In the genomic region with DNA sequence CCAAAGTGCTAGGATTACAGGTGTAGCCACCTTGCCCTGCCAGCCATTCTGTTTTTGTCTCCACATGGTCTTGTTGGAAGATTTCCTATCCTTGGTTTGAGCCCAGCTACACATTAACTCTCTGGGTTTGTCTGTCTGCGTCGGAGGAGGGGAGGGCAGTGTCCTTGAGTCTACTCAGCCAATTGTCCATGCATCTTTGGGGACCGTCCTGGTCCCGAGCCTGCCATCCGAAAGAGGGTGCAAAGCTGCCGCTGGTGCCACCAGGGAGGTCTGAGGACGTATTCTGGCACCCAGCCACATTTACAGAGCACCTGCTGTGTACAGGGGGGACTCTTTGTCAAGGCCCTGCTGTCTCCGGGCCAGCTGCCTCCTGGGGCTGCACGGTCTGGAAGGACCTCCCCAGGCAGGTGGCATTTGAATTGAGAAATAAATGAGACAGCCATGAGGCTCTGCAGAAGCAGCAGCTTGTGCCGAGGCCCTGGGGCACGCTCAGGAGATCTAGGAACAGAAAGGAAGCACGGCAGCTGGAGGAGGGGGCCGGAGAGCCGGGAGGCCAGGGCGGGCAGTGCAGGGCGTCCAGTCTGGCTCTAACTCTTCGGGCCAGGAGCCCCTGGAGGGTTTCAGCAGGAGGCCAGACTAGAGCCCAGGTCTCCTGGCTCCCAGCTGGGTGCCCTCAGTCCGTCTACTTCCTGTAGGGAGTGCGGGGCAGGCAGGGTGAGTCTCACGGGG, we compare ENCODE assay signal across 1 cellular context.
A peak's percentile ranks its signal among the peaks of the same experiment; 100 is the strongest.
TF ChIP-seq lines count a peak whose summit lies in the region.

No MANE protein-coding gene starts in this region.

TF ChIP-seq in HepG2, 621 proteins besides CTCF, POLR2A, EP300 and RAD21 (continued from another document and continues in another):
- TF ChIP-seq, protein P1, sequence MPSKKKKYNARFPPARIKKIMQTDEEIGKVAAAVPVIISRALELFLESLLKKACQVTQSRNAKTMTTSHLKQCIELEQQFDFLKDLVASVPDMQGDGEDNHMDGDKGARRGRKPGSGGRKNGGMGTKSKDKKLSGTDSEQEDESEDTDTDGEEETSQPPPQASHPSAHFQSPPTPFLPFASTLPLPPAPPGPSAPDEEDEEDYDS (CRISPR knock-in tag; IDR thresholded peaks at IDR 0.05): no peak
- no peak for TF ChIP-seq ZNF343 (CRISPR knock-in tag; IDR thresholded peaks at IDR 0.05)
- TF ChIP-seq SATB2 (CRISPR knock-in tag; IDR thresholded peaks at IDR 0.05): no peak
- no peak for TF ChIP-seq ATRX (CRISPR knock-in tag; IDR thresholded peaks at IDR 0.05; ENCODE audit: borderline replicate concordance)
- no peak for TF ChIP-seq ZFP36 (IDR thresholded peaks at IDR 0.05; ENCODE audit: borderline replicate concordance, low read depth, low read length, partially characterized antibody)
- TF ChIP-seq, protein P2, sequence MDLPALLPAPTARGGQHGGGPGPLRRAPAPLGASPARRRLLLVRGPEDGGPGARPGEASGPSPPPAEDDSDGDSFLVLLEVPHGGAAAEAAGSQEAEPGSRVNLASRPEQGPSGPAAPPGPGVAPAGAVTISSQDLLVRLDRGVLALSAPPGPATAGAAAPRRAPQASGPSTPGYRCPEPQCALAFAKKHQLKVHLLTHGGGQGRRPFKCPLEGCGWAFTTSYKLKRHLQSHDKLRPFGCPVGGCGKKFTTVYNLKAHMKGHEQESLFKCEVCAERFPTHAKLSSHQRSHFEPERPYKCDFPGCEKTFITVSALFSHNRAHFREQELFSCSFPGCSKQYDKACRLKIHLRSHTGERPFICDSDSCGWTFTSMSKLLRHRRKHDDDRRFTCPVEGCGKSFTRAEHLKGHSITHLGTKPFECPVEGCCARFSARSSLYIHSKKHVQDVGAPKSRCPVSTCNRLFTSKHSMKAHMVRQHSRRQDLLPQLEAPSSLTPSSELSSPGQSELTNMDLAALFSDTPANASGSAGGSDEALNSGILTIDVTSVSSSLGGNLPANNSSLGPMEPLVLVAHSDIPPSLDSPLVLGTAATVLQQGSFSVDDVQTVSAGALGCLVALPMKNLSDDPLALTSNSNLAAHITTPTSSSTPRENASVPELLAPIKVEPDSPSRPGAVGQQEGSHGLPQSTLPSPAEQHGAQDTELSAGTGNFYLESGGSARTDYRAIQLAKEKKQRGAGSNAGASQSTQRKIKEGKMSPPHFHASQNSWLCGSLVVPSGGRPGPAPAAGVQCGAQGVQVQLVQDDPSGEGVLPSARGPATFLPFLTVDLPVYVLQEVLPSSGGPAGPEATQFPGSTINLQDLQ (CRISPR knock-in tag; IDR thresholded peaks at IDR 0.05): no peak
- TF ChIP-seq ELF1 (CRISPR knock-in tag; IDR thresholded peaks at IDR 0.05): 0 out of 2 replicates have a peak, but pooled peaks have one; percentile 5
- TF ChIP-seq, protein P3, sequence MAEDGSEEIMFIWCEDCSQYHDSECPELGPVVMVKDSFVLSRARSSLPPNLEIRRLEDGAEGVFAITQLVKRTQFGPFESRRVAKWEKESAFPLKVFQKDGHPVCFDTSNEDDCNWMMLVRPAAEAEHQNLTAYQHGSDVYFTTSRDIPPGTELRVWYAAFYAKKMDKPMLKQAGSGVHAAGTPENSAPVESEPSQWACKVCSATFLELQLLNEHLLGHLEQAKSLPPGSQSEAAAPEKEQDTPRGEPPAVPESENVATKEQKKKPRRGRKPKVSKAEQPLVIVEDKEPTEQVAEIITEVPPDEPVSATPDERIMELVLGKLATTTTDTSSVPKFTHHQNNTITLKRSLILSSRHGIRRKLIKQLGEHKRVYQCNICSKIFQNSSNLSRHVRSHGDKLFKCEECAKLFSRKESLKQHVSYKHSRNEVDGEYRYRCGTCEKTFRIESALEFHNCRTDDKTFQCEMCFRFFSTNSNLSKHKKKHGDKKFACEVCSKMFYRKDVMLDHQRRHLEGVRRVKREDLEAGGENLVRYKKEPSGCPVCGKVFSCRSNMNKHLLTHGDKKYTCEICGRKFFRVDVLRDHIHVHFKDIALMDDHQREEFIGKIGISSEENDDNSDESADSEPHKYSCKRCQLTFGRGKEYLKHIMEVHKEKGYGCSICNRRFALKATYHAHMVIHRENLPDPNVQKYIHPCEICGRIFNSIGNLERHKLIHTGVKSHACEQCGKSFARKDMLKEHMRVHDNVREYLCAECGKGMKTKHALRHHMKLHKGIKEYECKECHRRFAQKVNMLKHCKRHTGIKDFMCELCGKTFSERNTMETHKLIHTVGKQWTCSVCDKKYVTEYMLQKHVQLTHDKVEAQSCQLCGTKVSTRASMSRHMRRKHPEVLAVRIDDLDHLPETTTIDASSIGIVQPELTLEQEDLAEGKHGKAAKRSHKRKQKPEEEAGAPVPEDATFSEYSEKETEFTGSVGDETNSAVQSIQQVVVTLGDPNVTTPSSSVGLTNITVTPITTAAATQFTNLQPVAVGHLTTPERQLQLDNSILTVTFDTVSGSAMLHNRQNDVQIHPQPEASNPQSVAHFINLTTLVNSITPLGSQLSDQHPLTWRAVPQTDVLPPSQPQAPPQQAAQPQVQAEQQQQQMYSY (CRISPR knock-in tag; IDR thresholded peaks at IDR 0.05): no peak
- TF ChIP-seq ZIK1 (CRISPR knock-in tag; IDR thresholded peaks at IDR 0.05; ENCODE audit: borderline replicate concordance, low read depth): no peak
- TF ChIP-seq ZNF446 (CRISPR knock-in tag; IDR thresholded peaks at IDR 0.05): no peak
- TF ChIP-seq SMAD3 (CRISPR knock-in tag; IDR thresholded peaks at IDR 0.05): no peak; the same call in 1 of the 2 replicates
- peak; percentile 33; the same call in 1 of the 2 replicates for TF ChIP-seq ZNF614 (CRISPR knock-in tag; IDR thresholded peaks at IDR 0.05; ENCODE audit: borderline replicate concordance)
- TF ChIP-seq, protein P4, sequence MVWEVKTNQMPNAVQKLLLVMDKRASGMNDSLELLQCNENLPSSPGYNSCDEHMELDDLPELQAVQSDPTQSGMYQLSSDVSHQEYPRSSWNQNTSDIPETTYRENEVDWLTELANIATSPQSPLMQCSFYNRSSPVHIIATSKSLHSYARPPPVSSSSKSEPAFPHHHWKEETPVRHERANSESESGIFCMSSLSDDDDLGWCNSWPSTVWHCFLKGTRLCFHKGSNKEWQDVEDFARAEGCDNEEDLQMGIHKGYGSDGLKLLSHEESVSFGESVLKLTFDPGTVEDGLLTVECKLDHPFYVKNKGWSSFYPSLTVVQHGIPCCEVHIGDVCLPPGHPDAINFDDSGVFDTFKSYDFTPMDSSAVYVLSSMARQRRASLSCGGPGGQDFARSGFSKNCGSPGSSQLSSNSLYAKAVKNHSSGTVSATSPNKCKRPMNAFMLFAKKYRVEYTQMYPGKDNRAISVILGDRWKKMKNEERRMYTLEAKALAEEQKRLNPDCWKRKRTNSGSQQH (CRISPR knock-in tag; IDR thresholded peaks at IDR 0.05; ENCODE audit: low read depth): no peak
- 0 out of 2 replicates have a peak, but pooled peaks have one; percentile 39 for TF ChIP-seq KLF13 (CRISPR knock-in tag; IDR thresholded peaks at IDR 0.05)
- TF ChIP-seq CBX2 (IDR thresholded peaks at IDR 0.05; ENCODE audit: low read depth, low read length): no peak
- no peak for TF ChIP-seq CBX2 (CRISPR knock-in tag; IDR thresholded peaks at IDR 0.05; ENCODE audit: low read depth)
- no peak for TF ChIP-seq MTF1 (CRISPR knock-in tag; IDR thresholded peaks at IDR 0.05)
- no peak for TF ChIP-seq POLR2AphosphoS2 (IDR thresholded peaks at IDR 0.05; ENCODE audit: low read depth, low read length)
- no peak for TF ChIP-seq LBX2 (CRISPR knock-in tag; IDR thresholded peaks at IDR 0.05; ENCODE audit: borderline replicate concordance)
- no peak for TF ChIP-seq ZNF724P (CRISPR knock-in tag; IDR thresholded peaks at IDR 0.05; ENCODE audit: borderline replicate concordance)
- 0 out of 2 replicates have a peak, but pooled peaks have one; percentile 51 for TF ChIP-seq KDM4B (CRISPR knock-in tag; IDR thresholded peaks at IDR 0.05)
- TF ChIP-seq IRF9 (CRISPR knock-in tag; IDR thresholded peaks at IDR 0.05; ENCODE audit: borderline replicate concordance): no peak
- TF ChIP-seq ZSCAN20 (CRISPR knock-in tag; IDR thresholded peaks at IDR 0.05; ENCODE audit: borderline replicate concordance): no peak
- TF ChIP-seq SCMH1 (CRISPR knock-in tag; IDR thresholded peaks at IDR 0.05; ENCODE audit: borderline replicate concordance): no peak
- no peak for TF ChIP-seq ZNF329 (CRISPR knock-in tag; IDR thresholded peaks at IDR 0.05; ENCODE audit: low read depth)
- TF ChIP-seq REL (CRISPR knock-in tag; conservative IDR thresholded peaks at IDR 0.05): no peak
- TF ChIP-seq, protein P5, sequence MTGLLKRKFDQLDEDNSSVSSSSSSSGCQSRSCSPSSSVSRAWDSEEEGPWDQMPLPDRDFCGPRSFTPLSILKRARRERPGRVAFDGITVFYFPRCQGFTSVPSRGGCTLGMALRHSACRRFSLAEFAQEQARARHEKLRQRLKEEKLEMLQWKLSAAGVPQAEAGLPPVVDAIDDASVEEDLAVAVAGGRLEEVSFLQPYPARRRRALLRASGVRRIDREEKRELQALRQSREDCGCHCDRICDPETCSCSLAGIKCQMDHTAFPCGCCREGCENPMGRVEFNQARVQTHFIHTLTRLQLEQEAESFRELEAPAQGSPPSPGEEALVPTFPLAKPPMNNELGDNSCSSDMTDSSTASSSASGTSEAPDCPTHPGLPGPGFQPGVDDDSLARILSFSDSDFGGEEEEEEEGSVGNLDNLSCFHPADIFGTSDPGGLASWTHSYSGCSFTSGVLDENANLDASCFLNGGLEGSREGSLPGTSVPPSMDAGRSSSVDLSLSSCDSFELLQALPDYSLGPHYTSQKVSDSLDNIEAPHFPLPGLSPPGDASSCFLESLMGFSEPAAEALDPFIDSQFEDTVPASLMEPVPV (CRISPR knock-in tag; IDR thresholded peaks at IDR 0.05): no peak
- no peak for TF ChIP-seq HNRNPUL1 (IDR thresholded peaks at IDR 0.05; ENCODE audit: low read depth, low read length)
- no peak for TF ChIP-seq ZSCAN30 (CRISPR knock-in tag; IDR thresholded peaks at IDR 0.05)
- TF ChIP-seq RNF2 (conservative IDR thresholded peaks at IDR 0.05; ENCODE audit: low read depth): no peak
- TF ChIP-seq, protein P6, sequence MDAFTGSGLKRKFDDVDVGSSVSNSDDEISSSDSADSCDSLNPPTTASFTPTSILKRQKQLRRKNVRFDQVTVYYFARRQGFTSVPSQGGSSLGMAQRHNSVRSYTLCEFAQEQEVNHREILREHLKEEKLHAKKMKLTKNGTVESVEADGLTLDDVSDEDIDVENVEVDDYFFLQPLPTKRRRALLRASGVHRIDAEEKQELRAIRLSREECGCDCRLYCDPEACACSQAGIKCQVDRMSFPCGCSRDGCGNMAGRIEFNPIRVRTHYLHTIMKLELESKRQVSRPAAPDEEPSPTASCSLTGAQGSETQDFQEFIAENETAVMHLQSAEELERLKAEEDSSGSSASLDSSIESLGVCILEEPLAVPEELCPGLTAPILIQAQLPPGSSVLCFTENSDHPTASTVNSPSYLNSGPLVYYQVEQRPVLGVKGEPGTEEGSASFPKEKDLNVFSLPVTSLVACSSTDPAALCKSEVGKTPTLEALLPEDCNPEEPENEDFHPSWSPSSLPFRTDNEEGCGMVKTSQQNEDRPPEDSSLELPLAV (CRISPR knock-in tag; conservative IDR thresholded peaks at IDR 0.05; ENCODE audit: low read depth): no peak
- TF ChIP-seq ZHX2 (IDR thresholded peaks at IDR 0.05; ENCODE audit: low read depth): no peak
- TF ChIP-seq ZHX2 (CRISPR knock-in tag; IDR thresholded peaks at IDR 0.05; ENCODE audit: borderline replicate concordance): no peak
- TF ChIP-seq FOSL2 (CRISPR knock-in tag; IDR thresholded peaks at IDR 0.05): no peak
- TF ChIP-seq HNRNPLL (IDR thresholded peaks at IDR 0.05; ENCODE audit: low read depth, low read length, poor library complexity, severe bottlenecking): no peak
- 0 out of 2 replicates have a peak, but pooled peaks have one; percentile 42 for TF ChIP-seq MEF2D (CRISPR knock-in tag; IDR thresholded peaks at IDR 0.05)
- TF ChIP-seq MBD4 (IDR thresholded peaks at IDR 0.05; ENCODE audit: borderline replicate concordance, low read length): no peak
- TF ChIP-seq SETDB1 (CRISPR knock-in tag; IDR thresholded peaks at IDR 0.05; ENCODE audit: borderline replicate concordance): no peak
- no peak; the same call in 1 of the 2 replicates for TF ChIP-seq AKAP8 (CRISPR knock-in tag; IDR thresholded peaks at IDR 0.05)
- TF ChIP-seq KLF6 (CRISPR knock-in tag; IDR thresholded peaks at IDR 0.05): no peak
